19 cellular contexts compared by ENCODE assay signal in genomic region chr5:118479285-118479684, GRCh38.
A peak's percentile ranks its signal among the peaks of the same experiment; 100 is the strongest.
DNase-seq lines count a peak whose midpoint lies in the region; ATAC-seq and TF ChIP-seq lines count a peak whose summit lies in the region.
"Had no signal": no experiment of that assay in that cellular context is flagged by ENCODE, and none has a peak within 500 bp of the region (broad histone marks: within the 10 kb centered on the region; RNA-seq: fewer than 3 reads in every experiment).

No MANE protein-coding gene starts in this region.

- no peak overlapping the region for H3K27ac ChIP-seq in left ventricle myocardium inferior (replicated peaks)
- no peak overlapping the region for H3K27ac ChIP-seq in right atrium auricular region
- H3K27ac ChIP-seq: 22Rv1; BLaER1 treated with 17β-estradiol and CSF1 and Interleukin-3, amounts not matched to agents 10 nM and 100 nM had no signal

- H3K27me3 ChIP-seq in left ventricle myocardium inferior (ENCODE audit: low read depth), result no peaks in the 10 kb centered on the region
- no peaks in the 10 kb centered on the region for H3K27me3 ChIP-seq in right atrium auricular region
- H3K27me3 ChIP-seq: BLaER1 treated with 17β-estradiol and CSF1 and Interleukin-3, amounts not matched to agents 10 nM and 100 nM had no signal

- H3K9me3 ChIP-seq in left ventricle myocardium inferior (replicated peaks) (peaks cover 12% of the 10 kb centered on the region), right atrium auricular region (no peaks in the 10 kb centered on the region)

- DNase-seq in DMS53 (lab: John Stamatoyannopoulos, UW), result peak; percentile 41
- DNase-seq in DMS53 treated with DMSO at 0.1 percent for 48 hours (lab: John Stamatoyannopoulos, UW; ENCODE audit: unreplicated experiment), result no peak
- peak; percentile 42 for DNase-seq in Right ventricle myocardium superior
- DNase-seq in left ventricle myocardium inferior, result no peak
- peak; percentile 27 for DNase-seq in left ventricle myocardium superior
- DNase-seq in right atrium auricular region (ENCODE audit: low spot score), result no peak
- DNase-seq: Calu3; CD4-positive, alpha-beta T cell; COR-L47; DMS79; EL; GDM1; H9 had no signal

- ATAC-seq in Right ventricle myocardium superior (ENCODE audit: poor library complexity), result no peak
- ATAC-seq in left ventricle myocardium superior, result peak; percentile 53
- no peak for ATAC-seq in GM21723 (IDR thresholded peaks at IDR 0.05; ENCODE audit: unreplicated experiment)
- ATAC-seq: GM12878, GM23338, HCT116 had no signal

- H3K4me3 ChIP-seq in left ventricle myocardium inferior (no peak overlapping the region), right atrium auricular region (no peak overlapping the region)
- H3K4me3 ChIP-seq: BLaER1 treated with 17β-estradiol and CSF1 and Interleukin-3, amounts not matched to agents 10 nM and 100 nM; GM12878; GM23338 had no signal

- TF ChIP-seq CTCF in left ventricle myocardium inferior (IDR thresholded peaks at IDR 0.05; ENCODE audit: borderline replicate concordance), result no peak
- no peak for TF ChIP-seq CTCF in right atrium auricular region (IDR thresholded peaks at IDR 0.05)

- intact Hi-C loops in Right ventricle myocardium superior (cut with DNase I) (no loop called here), left ventricle myocardium inferior (cut with micrococcal nuclease) (no loop called here), left ventricle myocardium superior (cut with micrococcal nuclease) (no loop called here)

- H3K4me1 ChIP-seq in left ventricle myocardium inferior (peaks cover 7% of the 10 kb centered on the region), right atrium auricular region (no peaks in the 10 kb centered on the region)

- H3K36me3 ChIP-seq in left ventricle myocardium inferior, result no peaks in the 10 kb centered on the region
- H3K36me3 ChIP-seq in right atrium auricular region, result no peaks in the 10 kb centered on the region
- H3K36me3 ChIP-seq: BLaER1 treated with 17β-estradiol and CSF1 and Interleukin-3, amounts not matched to agents 10 nM and 100 nM had no signal

Comparison
In these comparisons a context has a peak if more than half of its experiments do, and no peak if none do; other contexts are left out.
1. DNase-seq: peak in DMS53 (single experiment), Right ventricle myocardium superior (single experiment) and left ventricle myocardium superior (single experiment); none in DMS53 treated with DMSO at 0.1 percent for 48 hours (single experiment), left ventricle myocardium inferior (single experiment) and right atrium auricular region (single experiment).